1 cellular context compared by ENCODE assay signal in the genomic region with DNA sequence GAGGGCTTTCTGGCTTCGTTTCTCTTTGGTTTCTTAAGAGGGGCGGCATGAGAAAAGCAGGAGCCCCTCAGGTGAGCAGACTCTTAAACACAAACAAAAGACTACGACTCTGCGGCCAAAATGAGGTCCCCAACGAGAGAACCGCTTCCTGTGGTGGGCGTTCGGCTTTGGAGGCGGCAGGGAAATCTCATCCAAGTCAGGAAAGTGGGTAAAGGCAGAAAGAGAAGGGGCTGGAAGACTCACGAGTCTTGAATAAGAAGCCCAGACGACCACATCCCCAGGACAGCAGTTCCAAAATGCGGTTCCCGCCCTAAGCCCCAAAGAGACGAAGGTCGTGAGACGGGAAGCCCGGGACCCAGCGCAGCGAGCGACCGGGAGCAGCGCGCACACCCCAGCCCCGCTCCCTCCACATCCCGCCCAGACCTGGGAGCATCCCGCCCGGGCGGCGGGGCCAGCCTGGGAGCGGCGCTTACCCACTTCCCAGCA.
TF ChIP-seq lines count a peak whose summit lies in the region.

No MANE protein-coding gene starts in this region.

TF ChIP-seq in GM12878, 131 proteins besides CTCF, POLR2A, EP300 and RAD21 (continued from another document and continues in another):
- TF ChIP-seq, protein P1, sequence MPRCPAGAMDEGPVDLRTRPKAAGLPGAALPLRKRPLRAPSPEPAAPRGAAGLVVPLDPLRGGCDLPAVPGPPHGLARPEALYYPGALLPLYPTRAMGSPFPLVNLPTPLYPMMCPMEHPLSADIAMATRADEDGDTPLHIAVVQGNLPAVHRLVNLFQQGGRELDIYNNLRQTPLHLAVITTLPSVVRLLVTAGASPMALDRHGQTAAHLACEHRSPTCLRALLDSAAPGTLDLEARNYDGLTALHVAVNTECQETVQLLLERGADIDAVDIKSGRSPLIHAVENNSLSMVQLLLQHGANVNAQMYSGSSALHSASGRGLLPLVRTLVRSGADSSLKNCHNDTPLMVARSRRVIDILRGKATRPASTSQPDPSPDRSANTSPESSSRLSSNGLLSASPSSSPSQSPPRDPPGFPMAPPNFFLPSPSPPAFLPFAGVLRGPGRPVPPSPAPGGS (IDR thresholded peaks at IDR 0.05; ENCODE audit: borderline replicate concordance, insufficient read depth, low read depth, low read length, poor library complexity, severe bottlenecking) = no peak
- no peak for TF ChIP-seq YBX1 (IDR thresholded peaks at IDR 0.05)
- TF ChIP-seq RAD51 (IDR thresholded peaks at IDR 0.05) = no peak
- TF ChIP-seq MXI1 (IDR thresholded peaks at IDR 0.05; ENCODE audit: low read depth, low read length) = no peak
- TF ChIP-seq CEBPB (IDR thresholded peaks at IDR 0.05; ENCODE audit: borderline replicate concordance in 1 of 2, low read depth in 2 of 2, low read length in 2 of 2) = no peak
- no peak for TF ChIP-seq ATF7 (IDR thresholded peaks at IDR 0.05; ENCODE audit: low read depth)
- TF ChIP-seq, protein P2, sequence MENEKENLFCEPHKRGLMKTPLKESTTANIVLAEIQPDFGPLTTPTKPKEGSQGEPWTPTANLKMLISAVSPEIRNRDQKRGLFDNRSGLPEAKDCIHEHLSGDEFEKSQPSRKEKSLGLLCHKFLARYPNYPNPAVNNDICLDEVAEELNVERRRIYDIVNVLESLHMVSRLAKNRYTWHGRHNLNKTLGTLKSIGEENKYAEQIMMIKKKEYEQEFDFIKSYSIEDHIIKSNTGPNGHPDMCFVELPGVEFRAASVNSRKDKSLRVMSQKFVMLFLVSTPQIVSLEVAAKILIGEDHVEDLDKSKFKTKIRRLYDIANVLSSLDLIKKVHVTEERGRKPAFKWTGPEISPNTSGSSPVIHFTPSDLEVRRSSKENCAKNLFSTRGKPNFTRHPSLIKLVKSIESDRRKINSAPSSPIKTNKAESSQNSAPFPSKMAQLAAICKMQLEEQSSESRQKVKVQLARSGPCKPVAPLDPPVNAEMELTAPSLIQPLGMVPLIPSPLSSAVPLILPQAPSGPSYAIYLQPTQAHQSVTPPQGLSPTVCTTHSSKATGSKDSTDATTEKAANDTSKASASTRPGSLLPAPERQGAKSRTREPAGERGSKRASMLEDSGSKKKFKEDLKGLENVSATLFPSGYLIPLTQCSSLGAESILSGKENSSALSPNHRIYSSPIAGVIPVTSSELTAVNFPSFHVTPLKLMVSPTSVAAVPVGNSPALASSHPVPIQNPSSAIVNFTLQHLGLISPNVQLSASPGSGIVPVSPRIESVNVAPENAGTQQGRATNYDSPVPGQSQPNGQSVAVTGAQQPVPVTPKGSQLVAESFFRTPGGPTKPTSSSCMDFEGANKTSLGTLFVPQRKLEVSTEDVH (IDR thresholded peaks at IDR 0.05; ENCODE audit: low read depth, partially characterized antibody) = no peak
- no peak for TF ChIP-seq MYB (IDR thresholded peaks at IDR 0.05; ENCODE audit: borderline replicate concordance, low read depth, low read length)
- TF ChIP-seq MEF2B (IDR thresholded peaks at IDR 0.05; ENCODE audit: partially characterized antibody, poor library complexity, severe bottlenecking) = no peak
- TF ChIP-seq, protein P3, sequence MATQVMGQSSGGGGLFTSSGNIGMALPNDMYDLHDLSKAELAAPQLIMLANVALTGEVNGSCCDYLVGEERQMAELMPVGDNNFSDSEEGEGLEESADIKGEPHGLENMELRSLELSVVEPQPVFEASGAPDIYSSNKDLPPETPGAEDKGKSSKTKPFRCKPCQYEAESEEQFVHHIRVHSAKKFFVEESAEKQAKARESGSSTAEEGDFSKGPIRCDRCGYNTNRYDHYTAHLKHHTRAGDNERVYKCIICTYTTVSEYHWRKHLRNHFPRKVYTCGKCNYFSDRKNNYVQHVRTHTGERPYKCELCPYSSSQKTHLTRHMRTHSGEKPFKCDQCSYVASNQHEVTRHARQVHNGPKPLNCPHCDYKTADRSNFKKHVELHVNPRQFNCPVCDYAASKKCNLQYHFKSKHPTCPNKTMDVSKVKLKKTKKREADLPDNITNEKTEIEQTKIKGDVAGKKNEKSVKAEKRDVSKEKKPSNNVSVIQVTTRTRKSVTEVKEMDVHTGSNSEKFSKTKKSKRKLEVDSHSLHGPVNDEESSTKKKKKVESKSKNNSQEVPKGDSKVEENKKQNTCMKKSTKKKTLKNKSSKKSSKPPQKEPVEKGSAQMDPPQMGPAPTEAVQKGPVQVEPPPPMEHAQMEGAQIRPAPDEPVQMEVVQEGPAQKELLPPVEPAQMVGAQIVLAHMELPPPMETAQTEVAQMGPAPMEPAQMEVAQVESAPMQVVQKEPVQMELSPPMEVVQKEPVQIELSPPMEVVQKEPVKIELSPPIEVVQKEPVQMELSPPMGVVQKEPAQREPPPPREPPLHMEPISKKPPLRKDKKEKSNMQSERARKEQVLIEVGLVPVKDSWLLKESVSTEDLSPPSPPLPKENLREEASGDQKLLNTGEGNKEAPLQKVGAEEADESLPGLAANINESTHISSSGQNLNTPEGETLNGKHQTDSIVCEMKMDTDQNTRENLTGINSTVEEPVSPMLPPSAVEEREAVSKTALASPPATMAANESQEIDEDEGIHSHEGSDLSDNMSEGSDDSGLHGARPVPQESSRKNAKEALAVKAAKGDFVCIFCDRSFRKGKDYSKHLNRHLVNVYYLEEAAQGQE (IDR thresholded peaks at IDR 0.05; ENCODE audit: low read depth, low read length) = no peak
- TF ChIP-seq TCF12 (IDR thresholded peaks at IDR 0.05; ENCODE audit: low read depth, low read length) = no peak
- TF ChIP-seq HDAC2 (IDR thresholded peaks at IDR 0.05) = no peak
- peak; percentile 78 for TF ChIP-seq RUNX3 (IDR thresholded peaks at IDR 0.05; ENCODE audit: low read length)
- TF ChIP-seq MTA3 (IDR thresholded peaks at IDR 0.05; ENCODE audit: borderline replicate concordance, low read length) = no peak
- TF ChIP-seq ZNF384 (IDR thresholded peaks at IDR 0.05; ENCODE audit: borderline replicate concordance, low read depth, low read length) = no peak
- TF ChIP-seq NRF1 (conservative IDR thresholded peaks at IDR 0.05; ENCODE audit: low read depth, low read length) = no peak
- TF ChIP-seq EED (IDR thresholded peaks at IDR 0.05; ENCODE audit: low read depth) = peak; percentile 68
- no peak for TF ChIP-seq TCF3 (IDR thresholded peaks at IDR 0.05; ENCODE audit: borderline replicate concordance, insufficient read depth, low read depth, low read length)
- no peak for TF ChIP-seq NR2C1 (IDR thresholded peaks at IDR 0.05)
- TF ChIP-seq EZH2 (IDR thresholded peaks at IDR 0.05; ENCODE audit: borderline replicate concordance, control insufficient read depth, low read depth, low read length) = no peak
- no peak for TF ChIP-seq KLF5 (IDR thresholded peaks at IDR 0.05; ENCODE audit: partially characterized antibody)
- 0 out of 2 replicates have a peak, but pooled peaks have one; percentile 43 for TF ChIP-seq ZNF217 (IDR thresholded peaks at IDR 0.05)
- no peak for TF ChIP-seq RBBP5 (conservative IDR thresholded peaks at IDR 0.05)
- TF ChIP-seq SMAD1 (IDR thresholded peaks at IDR 0.05; ENCODE audit: low read depth, partially characterized antibody) = no peak
- TF ChIP-seq, protein P4, sequence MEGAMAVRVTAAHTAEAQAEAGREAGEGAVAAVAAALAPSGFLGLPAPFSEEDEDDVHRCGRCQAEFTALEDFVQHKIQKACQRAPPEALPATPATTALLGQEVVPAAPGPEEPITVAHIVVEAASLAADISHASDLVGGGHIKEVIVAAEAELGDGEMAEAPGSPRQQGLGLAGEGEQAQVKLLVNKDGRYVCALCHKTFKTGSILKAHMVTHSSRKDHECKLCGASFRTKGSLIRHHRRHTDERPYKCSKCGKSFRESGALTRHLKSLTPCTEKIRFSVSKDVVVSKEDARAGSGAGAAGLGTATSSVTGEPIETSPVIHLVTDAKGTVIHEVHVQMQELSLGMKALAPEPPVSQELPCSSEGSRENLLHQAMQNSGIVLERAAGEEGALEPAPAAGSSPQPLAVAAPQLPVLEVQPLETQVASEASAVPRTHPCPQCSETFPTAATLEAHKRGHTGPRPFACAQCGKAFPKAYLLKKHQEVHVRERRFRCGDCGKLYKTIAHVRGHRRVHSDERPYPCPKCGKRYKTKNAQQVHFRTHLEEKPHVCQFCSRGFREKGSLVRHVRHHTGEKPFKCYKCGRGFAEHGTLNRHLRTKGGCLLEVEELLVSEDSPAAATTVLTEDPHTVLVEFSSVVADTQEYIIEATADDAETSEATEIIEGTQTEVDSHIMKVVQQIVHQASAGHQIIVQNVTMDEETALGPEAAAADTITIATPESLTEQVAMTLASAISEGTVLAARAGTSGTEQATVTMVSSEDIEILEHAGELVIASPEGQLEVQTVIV (IDR thresholded peaks at IDR 0.05; ENCODE audit: borderline replicate concordance, partially characterized antibody) = no peak
- TF ChIP-seq ZNF24 (IDR thresholded peaks at IDR 0.05) = no peak
- TF ChIP-seq MEF2A (IDR thresholded peaks at IDR 0.05; ENCODE audit: insufficient read depth, low read depth, low read length) = no peak
- no peak for TF ChIP-seq FOXK2 (IDR thresholded peaks at IDR 0.05)
- TF ChIP-seq FOXM1 (IDR thresholded peaks at IDR 0.05; ENCODE audit: low read depth, low read length) = no peak
- TF ChIP-seq, protein P5, sequence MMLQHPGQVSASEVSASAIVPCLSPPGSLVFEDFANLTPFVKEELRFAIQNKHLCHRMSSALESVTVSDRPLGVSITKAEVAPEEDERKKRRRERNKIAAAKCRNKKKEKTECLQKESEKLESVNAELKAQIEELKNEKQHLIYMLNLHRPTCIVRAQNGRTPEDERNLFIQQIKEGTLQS (IDR thresholded peaks at IDR 0.05; ENCODE audit: borderline replicate concordance, extremely low read depth, low read depth, low read length) = no peak
- TF ChIP-seq GATAD2B (conservative IDR thresholded peaks at IDR 0.05; ENCODE audit: low read depth) = peak; percentile 26
- no peak for TF ChIP-seq SPI1 (IDR thresholded peaks at IDR 0.05; ENCODE audit: borderline replicate concordance, insufficient read depth, low read depth, low read length)
- TF ChIP-seq IKZF1 (conservative IDR thresholded peaks at IDR 0.05) = peak; percentile 74
- no peak for TF ChIP-seq NFIC (IDR thresholded peaks at IDR 0.05; ENCODE audit: low read depth, low read length)
- 0 out of 3 replicates have a peak, but pooled peaks of 1 of the 2 experiments have one; percentile 62 for TF ChIP-seq EGR1 (IDR thresholded peaks at IDR 0.05; ENCODE audit: borderline replicate concordance in 1 of 2, low read depth in 2 of 2, low read length in 2 of 2)
- TF ChIP-seq PAX8 (IDR thresholded peaks at IDR 0.05) = no peak
- TF ChIP-seq BHLHE40 (IDR thresholded peaks at IDR 0.05; ENCODE audit: borderline replicate concordance in 1 of 2, low read depth in 2 of 2, low read length in 1 of 2) = no peak
- TF ChIP-seq, protein P6, sequence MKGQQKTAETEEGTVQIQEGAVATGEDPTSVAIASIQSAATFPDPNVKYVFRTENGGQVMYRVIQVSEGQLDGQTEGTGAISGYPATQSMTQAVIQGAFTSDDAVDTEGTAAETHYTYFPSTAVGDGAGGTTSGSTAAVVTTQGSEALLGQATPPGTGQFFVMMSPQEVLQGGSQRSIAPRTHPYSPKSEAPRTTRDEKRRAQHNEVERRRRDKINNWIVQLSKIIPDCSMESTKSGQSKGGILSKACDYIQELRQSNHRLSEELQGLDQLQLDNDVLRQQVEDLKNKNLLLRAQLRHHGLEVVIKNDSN (IDR thresholded peaks at IDR 0.05; ENCODE audit: borderline replicate concordance, extremely low read length, insufficient read depth, low read depth, low read length) = no peak
- no peak for TF ChIP-seq CBFB (IDR thresholded peaks at IDR 0.05; ENCODE audit: low read depth)
- TF ChIP-seq CHD4 (IDR thresholded peaks at IDR 0.05) = 0 out of 2 replicates have a peak, but pooled peaks have one; percentile 10
- TF ChIP-seq ZBED1 (IDR thresholded peaks at IDR 0.05; ENCODE audit: borderline replicate concordance) = no peak
- TF ChIP-seq LARP7 (IDR thresholded peaks at IDR 0.05) = peak; percentile 78; the same call in 1 of the 2 replicates
- no peak for TF ChIP-seq CREM (IDR thresholded peaks at IDR 0.05; ENCODE audit: low read depth)
- TF ChIP-seq, protein P7, sequence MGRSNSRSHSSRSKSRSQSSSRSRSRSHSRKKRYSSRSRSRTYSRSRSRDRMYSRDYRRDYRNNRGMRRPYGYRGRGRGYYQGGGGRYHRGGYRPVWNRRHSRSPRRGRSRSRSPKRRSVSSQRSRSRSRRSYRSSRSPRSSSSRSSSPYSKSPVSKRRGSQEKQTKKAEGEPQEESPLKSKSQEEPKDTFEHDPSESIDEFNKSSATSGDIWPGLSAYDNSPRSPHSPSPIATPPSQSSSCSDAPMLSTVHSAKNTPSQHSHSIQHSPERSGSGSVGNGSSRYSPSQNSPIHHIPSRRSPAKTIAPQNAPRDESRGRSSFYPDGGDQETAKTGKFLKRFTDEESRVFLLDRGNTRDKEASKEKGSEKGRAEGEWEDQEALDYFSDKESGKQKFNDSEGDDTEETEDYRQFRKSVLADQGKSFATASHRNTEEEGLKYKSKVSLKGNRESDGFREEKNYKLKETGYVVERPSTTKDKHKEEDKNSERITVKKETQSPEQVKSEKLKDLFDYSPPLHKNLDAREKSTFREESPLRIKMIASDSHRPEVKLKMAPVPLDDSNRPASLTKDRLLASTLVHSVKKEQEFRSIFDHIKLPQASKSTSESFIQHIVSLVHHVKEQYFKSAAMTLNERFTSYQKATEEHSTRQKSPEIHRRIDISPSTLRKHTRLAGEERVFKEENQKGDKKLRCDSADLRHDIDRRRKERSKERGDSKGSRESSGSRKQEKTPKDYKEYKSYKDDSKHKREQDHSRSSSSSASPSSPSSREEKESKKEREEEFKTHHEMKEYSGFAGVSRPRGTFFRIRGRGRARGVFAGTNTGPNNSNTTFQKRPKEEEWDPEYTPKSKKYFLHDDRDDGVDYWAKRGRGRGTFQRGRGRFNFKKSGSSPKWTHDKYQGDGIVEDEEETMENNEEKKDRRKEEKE (IDR thresholded peaks at IDR 0.05) = no peak
- no peak for TF ChIP-seq PAX5 (IDR thresholded peaks at IDR 0.05; ENCODE audit: borderline replicate concordance, low read depth, low read length)
- no peak for TF ChIP-seq NBN (IDR thresholded peaks at IDR 0.05)
- TF ChIP-seq KDM1A (IDR thresholded peaks at IDR 0.05; ENCODE audit: borderline replicate concordance) = no peak
- 0 out of 2 replicates have a peak, but pooled peaks have one; percentile 26 for TF ChIP-seq JUND (IDR thresholded peaks at IDR 0.05; ENCODE audit: low read depth, low read length)
- no peak for TF ChIP-seq STAT1 (conservative IDR thresholded peaks at IDR 0.05)
- TF ChIP-seq, protein P8, sequence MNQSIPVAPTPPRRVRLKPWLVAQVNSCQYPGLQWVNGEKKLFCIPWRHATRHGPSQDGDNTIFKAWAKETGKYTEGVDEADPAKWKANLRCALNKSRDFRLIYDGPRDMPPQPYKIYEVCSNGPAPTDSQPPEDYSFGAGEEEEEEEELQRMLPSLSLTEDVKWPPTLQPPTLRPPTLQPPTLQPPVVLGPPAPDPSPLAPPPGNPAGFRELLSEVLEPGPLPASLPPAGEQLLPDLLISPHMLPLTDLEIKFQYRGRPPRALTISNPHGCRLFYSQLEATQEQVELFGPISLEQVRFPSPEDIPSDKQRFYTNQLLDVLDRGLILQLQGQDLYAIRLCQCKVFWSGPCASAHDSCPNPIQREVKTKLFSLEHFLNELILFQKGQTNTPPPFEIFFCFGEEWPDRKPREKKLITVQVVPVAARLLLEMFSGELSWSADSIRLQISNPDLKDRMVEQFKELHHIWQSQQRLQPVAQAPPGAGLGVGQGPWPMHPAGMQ (IDR thresholded peaks at IDR 0.05; ENCODE audit: borderline replicate concordance) = no peak
- peak; percentile 78 for TF ChIP-seq IKZF2 (IDR thresholded peaks at IDR 0.05)
- no peak for TF ChIP-seq IRF4 (IDR thresholded peaks at IDR 0.05; ENCODE audit: low read depth, low read length)
- 0 out of 2 replicates have a peak, but pooled peaks have one; percentile 7 for TF ChIP-seq NR2F1 (conservative IDR thresholded peaks at IDR 0.05)
- 0 out of 2 replicates have a peak, but pooled peaks have one; percentile 16 for TF ChIP-seq GABPA (IDR thresholded peaks at IDR 0.05; ENCODE audit: low read depth)
